ENCODE assay signal across 20 cellular contexts in genomic region chr10:127153166-127153565, GRCh38. TPM values are rescaled to one million over a fixed set of nuclear protein-coding genes. Genes with fewer than 3 reads are reported as not detected.
"Had no signal": no experiment of that assay in that cellular context is flagged by ENCODE, and none has a peak within 500 bp of the region (broad histone marks: within the 10 kb centered on the region; RNA-seq: fewer than 3 reads in every experiment).

No MANE protein-coding gene starts in this region.

- H3K9me3 ChIP-seq: colonic mucosa, prostate gland, transverse colon had no signal

- H3K4me1 Mint-ChIP-seq: stimulated activated naive B cell treated with anti-CD40 and anti-IgM and Interleukin-4, amounts not matched to agents 10 μg/mL and 1 μg/mL and 100 μg/mL, for 72 hours had no signal

- H3K27ac Mint-ChIP-seq: activated naive CD8-positive, alpha-beta T cell; natural killer cell treated with Interleukin-12 subunit alpha and Interleukin-12 subunit beta and Interleukin-15 and Interleukin-18, amount 100 ng/mL, for 72 hours; stimulated activated naive B cell treated with anti-CD40 and anti-IgM and Interleukin-4, amounts not matched to agents 10 μg/mL and 1 μg/mL and 100 μg/mL, for 72 hours; T-helper 2 cell treated with Interferon-gamma antibody and Interleukin-4, amounts not matched to agents 5 μg/mL and 100 μg/mL, for 36 hours had no signal

- H3K27ac ChIP-seq: cardiac muscle cell, colonic mucosa, prostate gland, transverse colon had no signal

- H3K36me3 Mint-ChIP-seq: activated naive CD8-positive, alpha-beta T cell; natural killer cell treated with Interleukin-12 subunit alpha and Interleukin-12 subunit beta and Interleukin-15 and Interleukin-18, amount 100 ng/mL, for 72 hours; stimulated activated naive B cell treated with anti-CD40 and anti-IgM and Interleukin-4, amounts not matched to agents 10 μg/mL and 1 μg/mL and 100 μg/mL, for 72 hours had no signal

- H3K27me3 Mint-ChIP-seq: activated naive CD8-positive, alpha-beta T cell had no signal

- DNase-seq: activated CD4-positive, alpha-beta T cell treated with anti-CD3 and anti-CD28 coated beads, Interleukin-2, amount 50 U/mL, for 4 hours; activated gamma-delta T cell; activated T-cell treated with anti-CD3 and anti-CD28 coated beads, Interleukin-2, amount 50 U/mL, for 4 hours; anterior cingulate cortex; colonic mucosa; effector CD8-positive, alpha-beta T cell; left colon; nucleus accumbens; stimulated activated CD4-positive, alpha-beta T cell treated with anti-CD3 and anti-CD28 coated beads, Interleukin-2, amount 100 ng/mL, for 24 hours; stimulated activated naive B cell treated with anti-CD40 and anti-IgM and Interleukin-4, amounts not matched to agents 10 μg/mL and 1 μg/mL and 100 μg/mL, for 72 hours; SW 1271; transverse colon had no signal

- H3K9me3 Mint-ChIP-seq: activated T-cell treated with anti-CD3 and anti-CD28 coated beads, Interleukin-2, amount 50 U/mL, for 4 hours; natural killer cell treated with Interleukin-12 subunit alpha and Interleukin-12 subunit beta and Interleukin-15 and Interleukin-18, amount 100 ng/mL, for 72 hours; stimulated activated naive B cell treated with anti-CD40 and anti-IgM and Interleukin-4, amounts not matched to agents 10 μg/mL and 1 μg/mL and 100 μg/mL, for 72 hours; T-helper 2 cell treated with Interferon-gamma antibody and Interleukin-4, amounts not matched to agents 5 μg/mL and 100 μg/mL, for 36 hours had no signal

- ATAC-seq: activated T-cell treated with anti-CD3 and anti-CD28 coated beads, Interleukin-2, amount 50 U/mL, for 4 hours; left colon; sciatic nerve; stimulated activated naive B cell treated with anti-CD40 and anti-IgM and Interleukin-4, amounts not matched to agents 10 μg/mL and 1 μg/mL and 100 μg/mL, for 72 hours had no signal

- H3K4me3 ChIP-seq: cardiac muscle cell, colonic mucosa, prostate gland, transverse colon had no signal

- H3K4me3 Mint-ChIP-seq: activated naive CD8-positive, alpha-beta T cell; activated T-cell treated with anti-CD3 and anti-CD28 coated beads, Interleukin-2, amount 50 U/mL, for 4 hours; natural killer cell treated with Interleukin-12 subunit alpha and Interleukin-12 subunit beta and Interleukin-15 and Interleukin-18, amount 100 ng/mL, for 72 hours; stimulated activated naive B cell treated with anti-CD40 and anti-IgM and Interleukin-4, amounts not matched to agents 10 μg/mL and 1 μg/mL and 100 μg/mL, for 72 hours; T-helper 2 cell treated with Interferon-gamma antibody and Interleukin-4, amounts not matched to agents 5 μg/mL and 100 μg/mL, for 36 hours had no signal

- H3K27me3 ChIP-seq: cardiac muscle cell, colonic mucosa, transverse colon had no signal

RNA-seq across cellular contexts. Expression of gene INSYN2A, which starts 43.2 kb away (rescaled TPM):
- total RNA-seq: activated T-cell treated with anti-CD3 and anti-CD28 coated beads, Interleukin-2, amount 50 U/mL, for 4 hours; cardiac muscle cell; lung microvascular endothelial cell; mononuclear cell; natural killer cell treated with Interleukin-12 subunit alpha and Interleukin-12 subunit beta and Interleukin-15 and Interleukin-18, amount 100 ng/mL, for 72 hours; sciatic nerve had no signal
